Comparison of ENCODE assay signal across 17 cellular contexts in genomic region chr7:118731854-118732253, GRCh38.
DNase-seq lines count a peak whose midpoint lies in the region; ATAC-seq, FAIRE-seq and TF ChIP-seq lines count a peak whose summit lies in the region.
"Had no signal": no experiment of that assay in that cellular context is flagged by ENCODE, and none has a peak within 500 bp of the region (broad histone marks: within the 10 kb centered on the region; RNA-seq: fewer than 3 reads in every experiment).

No MANE protein-coding gene starts in this region.

- no peaks in the 10 kb centered on the region for H3K4me1 ChIP-seq in A673 (ENCODE audit: insufficient read depth, low read length, poor library complexity, severe bottlenecking)
- no peaks in the 10 kb centered on the region for H3K4me1 ChIP-seq in upper lobe of right lung
- no peaks in the 10 kb centered on the region for H3K4me1 ChIP-seq in gastrocnemius medialis
- H3K4me1 ChIP-seq: prostate gland, uterus had no signal

- H3K27me3 ChIP-seq in A673 (replicated peaks; ENCODE audit: insufficient read depth, low read depth, low read length, poor library complexity): no peaks in the 10 kb centered on the region
- H3K27me3 ChIP-seq in bronchial epithelial cell (ENCODE audit: control insufficient read depth, insufficient read depth, low read length): no peaks in the 10 kb centered on the region
- H3K27me3 ChIP-seq in upper lobe of right lung: no peaks in the 10 kb centered on the region
- no peaks in the 10 kb centered on the region for H3K27me3 ChIP-seq in gastrocnemius medialis
- H3K27me3 ChIP-seq: uterus had no signal

- H3K36me3 ChIP-seq in A673 (ENCODE audit: insufficient read depth, low read length, poor library complexity, severe bottlenecking): no peaks in the 10 kb centered on the region
- H3K36me3 ChIP-seq in bronchial epithelial cell (ENCODE audit: control insufficient read depth, insufficient read depth, low read length): no peaks in the 10 kb centered on the region
- H3K36me3 ChIP-seq in upper lobe of right lung: no peaks in the 10 kb centered on the region
- no peaks in the 10 kb centered on the region for H3K36me3 ChIP-seq in gastrocnemius medialis
- H3K36me3 ChIP-seq: prostate gland, uterus had no signal

- H3K27ac ChIP-seq in A673 (ENCODE audit: low read depth, low read length, poor library complexity, severe bottlenecking) (no peak overlapping the region), upper lobe of right lung (no peak overlapping the region), gastrocnemius medialis (no peak overlapping the region)
- H3K27ac ChIP-seq: prostate gland, uterus had no signal

- POLR2A ChIA-PET in A673 (lab: Charles Lee; ENCODE audit: low non-redundant PET): no interaction called here

- CTCF ChIA-PET in A673 (lab: Charles Lee): no interaction called here

- H3K4me3 ChIP-seq in A673 (ENCODE audit: low read depth, low read length, poor library complexity, severe bottlenecking): no peak overlapping the region
- H3K4me3 ChIP-seq in bronchial epithelial cell (ENCODE audit: low read depth, low read length): no peak overlapping the region
- H3K4me3 ChIP-seq in upper lobe of right lung: no peak overlapping the region
- H3K4me3 ChIP-seq in gastrocnemius medialis: no peak overlapping the region
- H3K4me3 ChIP-seq: prostate gland, uterus had no signal

- intact Hi-C loops in A673 (cut with micrococcal nuclease; ENCODE audit: unreplicated experiment) (no loop called here), upper lobe of right lung (cut with DNase I) (no loop called here), gastrocnemius medialis (cut with DNase I; ENCODE audit: low total_unique reads) (loop anchor here (5.0 kb wide), 1 partner anchor 380 kb away; no protein-coding TSS in a partner anchor)

- FAIRE-seq in bronchial epithelial cell (lab: Jason Lieb, UNC): no peak
- FAIRE-seq: small intestine had no signal

- ATAC-seq in upper lobe of right lung (no peak), gastrocnemius medialis (no peak)

- DNase-seq in A673 (ENCODE audit: low spot score): peak; percentile 14
- peak; percentile 4 for DNase-seq in ELF-1 (ENCODE audit: low read depth, low spot score)
- DNase-seq in MV-4-11 (lab: John Stamatoyannopoulos, UW): peak; percentile 12
- peak; percentile 22 for DNase-seq in bronchial epithelial cell (ENCODE audit: low read depth)
- DNase-seq in upper lobe of right lung: no peak
- no peak for DNase-seq in gastrocnemius medialis
- no peak for DNase-seq in D341Med (ENCODE audit: low spot score)
- DNase-seq in NCI-H187 treated with DMSO at 0.1 percent for 48 hours (lab: John Stamatoyannopoulos, UW): no peak
- DNase-seq: activated naive CD4-positive, alpha-beta T cell treated with Interleukin-2 at 50 U/mL for 16 hours; anterior cingulate cortex; kidney glomerular epithelial cell; NCI-H1048; NCI-H2107; small intestine; stimulated activated CD4-positive, alpha-beta T cell treated with anti-CD3 and anti-CD28 coated beads, Interleukin-4, amount 100 ng/mL, for 24 hours; uterus had no signal

- in situ Hi-C loops in gastrocnemius medialis (cut with MboI; ENCODE audit: low sequenced_read_pairs in 4 of 4): no loop called here

- TF ChIP-seq POLR2A in gastrocnemius medialis (IDR thresholded peaks at IDR 0.05): no peak

- TF ChIP-seq CTCF in A673 (conservative IDR thresholded peaks at IDR 0.05; ENCODE audit: low read depth, low read length) (peak; percentile 28; the same call in 1 of the 2 replicates), bronchial epithelial cell (IDR thresholded peaks at IDR 0.05; ENCODE audit: insufficient read depth, low read length, severe bottlenecking) (no peak), upper lobe of right lung (IDR thresholded peaks at IDR 0.05) (no peak), gastrocnemius medialis (IDR thresholded peaks at IDR 0.05 in 4 of 5, conservative IDR thresholded peaks at IDR 0.05 in 1 of 5) (no peak)

- no TSS peak for BruUV-seq in A673 (replicated peaks; lab: Mats Ljungman, UMichigan)

- H3K9me3 ChIP-seq in A673 (ENCODE audit: low read depth, low read length, poor library complexity, severe bottlenecking): no peaks in the 10 kb centered on the region
- H3K9me3 ChIP-seq in upper lobe of right lung: no peaks in the 10 kb centered on the region
- H3K9me3 ChIP-seq in gastrocnemius medialis: no peaks in the 10 kb centered on the region
- H3K9me3 ChIP-seq: prostate gland, uterus had no signal

Comparison
In these comparisons a context has a peak if more than half of its experiments do, and no peak if none do; other contexts are left out.
1. DNase-seq: peak in A673 (single experiment), ELF-1 (single experiment), MV-4-11 (single experiment) and bronchial epithelial cell (single experiment); none in upper lobe of right lung (single experiment), gastrocnemius medialis (0 of 2), D341Med (single experiment) and NCI-H187 treated with DMSO at 0.1 percent for 48 hours (single experiment).